In genomic region chr16:81994485-81994884, GRCh38 we compare ENCODE assay signal across 15 cellular contexts. TPM values are rescaled to one million over a fixed set of nuclear protein-coding genes. Genes with fewer than 3 reads are reported as not detected.
DNase-seq lines count a peak whose midpoint lies in the region; FAIRE-seq and TF ChIP-seq lines count a peak whose summit lies in the region.
"Had no signal": no experiment of that assay in that cellular context is flagged by ENCODE, and none has a peak within 500 bp of the region (broad histone marks: within the 10 kb centered on the region; RNA-seq: fewer than 3 reads in every experiment).

No MANE protein-coding gene starts in this region.

- peak; percentile 51 for TF ChIP-seq CTCF in GM12864 (IDR thresholded peaks at IDR 0.05; ENCODE audit: low read depth, low read length, missing control alignments)
- TF ChIP-seq CTCF in OCI-LY1 (IDR thresholded peaks at IDR 0.05; ENCODE audit: low read length): peak; percentile 63
- TF ChIP-seq CTCF in endothelial cell of umbilical vein (IDR thresholded peaks at IDR 0.05; ENCODE audit: extremely low read depth in 1 of 2, insufficient read depth in 1 of 2, low read depth in 1 of 2, low read length in 2 of 2): peak; percentile 17 to 27

- dilution Hi-C loops in endothelial cell of umbilical vein (cut with MboI; ENCODE audit: extremely low pct_ligation_motif_present, low sequenced_read_pairs): no loop called here

- no peak for FAIRE-seq in endothelial cell of umbilical vein (lab: Jason Lieb, UNC)

- no peaks in the 10 kb centered on the region for H3K9me1 ChIP-seq in endothelial cell of umbilical vein (replicated peaks; ENCODE audit: control insufficient read depth, extremely low read depth, insufficient read depth, low read length)

- H2AFZ ChIP-seq in OCI-LY1 (ENCODE audit: low read length) (no peak overlapping the region), endothelial cell of umbilical vein (ENCODE audit: low read depth, low read length) (no peak overlapping the region)

- H3K79me2 ChIP-seq in OCI-LY1 (ENCODE audit: insufficient read depth, low read length): no peaks in the 10 kb centered on the region
- no peaks in the 10 kb centered on the region for H3K79me2 ChIP-seq in endothelial cell of umbilical vein (ENCODE audit: control insufficient read depth, insufficient read depth, low read length)

- H3K4me1 ChIP-seq in OCI-LY1 (ENCODE audit: insufficient read depth, low read length, severe bottlenecking) (no peaks in the 10 kb centered on the region), endothelial cell of umbilical vein (ENCODE audit: control insufficient read depth, extremely low read depth, insufficient read depth, low read length) (peaks cover 41% of the 10 kb centered on the region)
- H3K4me1 ChIP-seq: prostate gland had no signal

- H3K27ac ChIP-seq in OCI-LY1 (ENCODE audit: low read depth, low read length, poor library complexity, severe bottlenecking) (no peak overlapping the region), endothelial cell of umbilical vein (ENCODE audit: insufficient read depth, low read depth, low read length) (peak overlapping the region; percentile 96)
- H3K27ac ChIP-seq: body of pancreas, prostate gland, stomach had no signal

- intact Hi-C loops in endothelial cell of umbilical vein (cut with micrococcal nuclease): loop anchor here (2.0 kb wide), 1 partner anchor 198 kb away; no protein-coding TSS in a partner anchor

- H4K20me1 ChIP-seq in OCI-LY1 (ENCODE audit: insufficient read depth, low read length) (no peaks in the 10 kb centered on the region), endothelial cell of umbilical vein (replicated peaks; ENCODE audit: control insufficient read depth, extremely low read depth, insufficient read depth, low read length) (no peaks in the 10 kb centered on the region)

- CTCF ChIA-PET in endothelial cell of umbilical vein (lab: Charles Lee): interaction anchor here (1.3 to 4.9 kb wide), 4 partner anchors 22 to 236 kb away, joined by 3 to 54 read pairs (median 9); no protein-coding TSS in a partner anchor

- in situ Hi-C loops in ACHN (cut with HindIII; ENCODE audit: low pct_ligation_motif_present, low pct_unique_long_range_greater_than_20kb, low sequenced_read_pairs): no loop called here
- in situ Hi-C loops in G401 (cut with HindIII; ENCODE audit: low sequenced_read_pairs): no loop called here

- no peaks in the 10 kb centered on the region for H3K9me3 ChIP-seq in OCI-LY1 (ENCODE audit: low read length)
- no peaks in the 10 kb centered on the region for H3K9me3 ChIP-seq in endothelial cell of umbilical vein (replicated peaks; ENCODE audit: control insufficient read depth, insufficient read depth, low read length)
- H3K9me3 ChIP-seq: body of pancreas, prostate gland, stomach had no signal

- H3K9ac ChIP-seq in OCI-LY1 (ENCODE audit: low read length) (no peak overlapping the region), endothelial cell of umbilical vein (replicated peaks; ENCODE audit: extremely low read depth, insufficient read depth, low read length) (no peak overlapping the region)

- no peak overlapping the region for H3K4me3 ChIP-seq in GM12864 (ENCODE audit: low read depth, low read length)
- no peak overlapping the region for H3K4me3 ChIP-seq in OCI-LY1 (ENCODE audit: low read depth, low read length, poor library complexity, severe bottlenecking)
- H3K4me3 ChIP-seq in endothelial cell of umbilical vein (replicated peaks in 1 of 3; ENCODE audit: insufficient read depth in 1 of 3, low read depth in 1 of 3, low read length in 3 of 3): no peak overlapping the region
- H3K4me3 ChIP-seq: body of pancreas, prostate gland, stomach had no signal

- POLR2A ChIA-PET in endothelial cell of umbilical vein (lab: Charles Lee): no interaction called here

- H3K27me3 ChIP-seq in OCI-LY1 (ENCODE audit: insufficient read depth, low read length) (no peaks in the 10 kb centered on the region), endothelial cell of umbilical vein (ENCODE audit: control insufficient read depth in 2 of 2, insufficient read depth in 2 of 2, low read length in 2 of 2) (no peaks in the 10 kb centered on the region)
- H3K27me3 ChIP-seq: body of pancreas, stomach had no signal

- H3K36me3 ChIP-seq in OCI-LY1 (ENCODE audit: insufficient read depth, low read length): peaks cover 29% of the 10 kb centered on the region
- no peaks in the 10 kb centered on the region for H3K36me3 ChIP-seq in endothelial cell of umbilical vein (ENCODE audit: control insufficient read depth in 2 of 2, extremely low read depth in 1 of 2, insufficient read depth in 2 of 2, low read length in 2 of 2)
- H3K36me3 ChIP-seq: prostate gland had no signal

- BruUV-seq in endothelial cell of umbilical vein (replicated peaks; lab: Mats Ljungman, UMichigan): no TSS peak

- no peaks in the 10 kb centered on the region for H3F3A ChIP-seq in OCI-LY1 (ENCODE audit: insufficient read depth, low read length)

- H3K4me2 ChIP-seq in OCI-LY1 (ENCODE audit: low read length): no peak overlapping the region
- no peak overlapping the region for H3K4me2 ChIP-seq in endothelial cell of umbilical vein (ENCODE audit: insufficient read depth, low read length)

- DNase-seq in ACHN (peak; percentile 9), GM12864 (ENCODE audit: low read depth) (no peak), endothelial cell of umbilical vein (ENCODE audit: low read depth, low spot score) (no peak), G401 (ENCODE audit: low spot score) (no peak), midbrain (lab: John Stamatoyannopoulos, UW) (no peak), EL (no peak), ecto neural progenitor cell (ENCODE audit: low spot score) (no peak)
- DNase-seq: activated CD4-positive, CD25-positive, alpha-beta regulatory T cell; body of pancreas; CD4-positive, alpha-beta memory T cell; NCI-H446; stomach had no signal

- H3K9me2 ChIP-seq in OCI-LY1 (ENCODE audit: low read depth, low read length): no peaks in the 10 kb centered on the region

- no peak for TF ChIP-seq POLR2A in endothelial cell of umbilical vein (IDR thresholded peaks at IDR 0.05; ENCODE audit: low read depth, low read length)

TF ChIP-seq in endothelial cell of umbilical vein, 7 proteins besides CTCF, POLR2A, EP300 and RAD21:
- TF ChIP-seq GATA2 (IDR thresholded peaks at IDR 0.05; ENCODE audit: insufficient read depth, insufficient read length, low read depth, low read length): no peak
- TF ChIP-seq MYC (IDR thresholded peaks at IDR 0.05; ENCODE audit: low read depth, low read length): no peak
- TF ChIP-seq POLR2AphosphoS5 (IDR thresholded peaks at IDR 0.05; ENCODE audit: insufficient read depth, low read depth, low read length): no peak
- TF ChIP-seq JUN (IDR thresholded peaks at IDR 0.05; ENCODE audit: borderline replicate concordance, insufficient read depth, insufficient read length, low read depth): no peak
- TF ChIP-seq FOS (IDR thresholded peaks at IDR 0.05; ENCODE audit: borderline replicate concordance, insufficient read depth, low read length): no peak
- TF ChIP-seq EZH2 (IDR thresholded peaks at IDR 0.05; ENCODE audit: borderline replicate concordance, low read depth, low read length, severe bottlenecking): no peak
- TF ChIP-seq MAX (IDR thresholded peaks at IDR 0.05; ENCODE audit: insufficient read depth, insufficient read length): no peak

RNA-seq across cellular contexts. Expression of gene SDR42E1, which starts 16.8 kb away (rescaled TPM):
- total RNA-seq in endothelial cell of umbilical vein: 0.07 TPM in 1 of 2 replicates, not detected in the other
- 0.05 and 0.08 TPM in 2 replicates for polyA plus RNA-seq in endothelial cell of umbilical vein
- polyA plus RNA-seq in endothelial cell of umbilical vein (2011; cell fraction: cytosol; rRNA removed): 0.07 and 0.10 TPM in 2 replicates
- polyA plus RNA-seq in endothelial cell of umbilical vein (2011; cell fraction: nucleus; rRNA removed): 0.05 and 0.14 TPM in 2 replicates
- polyA plus RNA-seq in endothelial cell of umbilical vein (2012): 0.03 and 0.48 TPM in 2 replicates
- 0.13 and 0.44 TPM in 2 replicates for polyA minus RNA-seq in endothelial cell of umbilical vein
- polyA minus RNA-seq in endothelial cell of umbilical vein (2011; cell fraction: cytosol; rRNA and poly(A)+ RNA removed): not detected
- polyA minus RNA-seq in endothelial cell of umbilical vein (2011; cell fraction: nucleus; rRNA and poly(A)+ RNA removed): 0.19 and 0.24 TPM in 2 replicates
- under 0.01 TPM in 1 of 2 replicates, not detected in the other for total RNA-seq in G401 (2014; rRNA removed; shearing (Covaris generic))

RNA-seq across cellular contexts. Expression of gene HSD17B2, which starts 40.6 kb away (rescaled TPM):
- total RNA-seq in endothelial cell of umbilical vein: 2.8 and 4.5 TPM in 2 replicates
- polyA plus RNA-seq in endothelial cell of umbilical vein: 0.43 and 1.2 TPM in 2 replicates
- polyA plus RNA-seq in endothelial cell of umbilical vein (2011; cell fraction: cytosol; rRNA removed): 0.56 and 0.74 TPM in 2 replicates
- polyA plus RNA-seq in endothelial cell of umbilical vein (2011; cell fraction: nucleus; rRNA removed): 0.49 and 0.82 TPM in 2 replicates
- polyA plus RNA-seq in endothelial cell of umbilical vein (2012): 2.4 and 2.7 TPM in 2 replicates
- 1.4 TPM in 2 replicates for polyA minus RNA-seq in endothelial cell of umbilical vein
- polyA minus RNA-seq in endothelial cell of umbilical vein (2011; cell fraction: cytosol; rRNA and poly(A)+ RNA removed): not detected
- 0.58 and 1.1 TPM in 2 replicates for polyA minus RNA-seq in endothelial cell of umbilical vein (2011; cell fraction: nucleus; rRNA and poly(A)+ RNA removed)
- 1.7 and 3.9 TPM in 2 replicates for total RNA-seq in G401 (2014; rRNA removed; shearing (Covaris generic))
- total RNA-seq: activated T-helper 17 cell treated with anti-CD3 and anti-CD28 coated beads, Interleukin-2, amount 50 U/mL, for 72 hours; CD4-positive, alpha-beta memory T cell had no signal
- polyA plus RNA-seq: CD4-positive, alpha-beta memory T cell had no signal
